1 cellular context compared by ENCODE assay signal in the genomic region with DNA sequence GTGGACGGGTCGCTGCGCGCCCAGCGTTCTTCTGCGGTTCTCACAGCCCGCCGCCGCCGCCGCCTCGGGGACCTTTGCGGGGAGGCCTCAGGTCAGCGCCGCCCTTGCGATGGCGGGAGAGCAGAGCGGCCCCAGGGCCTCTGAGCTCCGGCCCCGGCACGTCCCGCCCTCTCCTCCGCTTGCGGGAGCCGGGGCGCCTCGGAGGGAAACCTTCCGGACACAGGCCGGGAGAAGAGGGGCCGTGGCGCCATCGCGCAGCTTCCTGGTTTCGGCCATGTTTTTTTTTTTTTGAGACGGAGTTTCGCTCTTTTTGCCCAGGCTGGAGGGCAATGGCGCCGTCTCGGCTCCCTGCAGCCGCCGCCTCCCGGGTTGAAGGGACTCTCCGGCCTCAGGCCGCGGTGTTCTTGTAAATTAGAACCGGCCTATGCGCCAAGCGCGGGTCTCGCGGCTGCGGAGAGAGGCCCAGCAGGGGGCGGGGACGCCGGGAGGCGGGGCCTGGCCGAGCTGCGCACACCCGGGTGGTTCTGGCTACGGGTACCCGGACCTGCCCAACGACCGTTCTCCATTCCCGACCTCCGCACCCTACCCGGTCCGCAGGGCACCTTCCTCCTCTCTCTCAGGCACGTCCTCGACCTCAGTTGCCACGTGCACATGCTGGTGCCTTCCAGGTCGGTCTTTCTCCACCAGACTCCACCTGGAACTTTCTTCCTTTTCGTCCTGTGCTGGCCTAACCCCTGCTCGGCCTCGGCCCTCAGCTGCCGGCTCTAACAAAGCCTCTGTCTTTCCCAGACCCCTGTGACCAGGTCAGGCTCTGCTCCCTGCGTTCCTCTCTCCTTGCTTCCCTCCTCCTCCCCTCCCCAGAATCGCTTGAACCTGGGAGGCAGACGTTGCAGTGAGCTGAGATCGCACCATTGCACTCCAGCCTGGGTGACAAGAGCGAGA.
TF ChIP-seq lines count a peak whose summit lies in the region.

No MANE protein-coding gene starts in this region.

TF ChIP-seq in A549, 52 proteins besides CTCF, POLR2A, EP300 and RAD21 (continued from another document):
- TF ChIP-seq PHF8 (IDR thresholded peaks at IDR 0.05; ENCODE audit: borderline replicate concordance, low read depth) (peak; percentile 89), FOSB (CRISPR knock-in tag; IDR thresholded peaks at IDR 0.05) (no peak), RARB (CRISPR knock-in tag; IDR thresholded peaks at IDR 0.05) (no peak), HOXB5 (CRISPR knock-in tag; IDR thresholded peaks at IDR 0.05) (no peak), CHD2 (IDR thresholded peaks at IDR 0.05; ENCODE audit: low read length, partially characterized antibody) (no peak)
TF ChIP-seq in A549: peak in this region for 5.
